Comparison of ENCODE assay signal across 2 cellular contexts in genomic region chr10:15896654-15897053, GRCh38.
TF ChIP-seq lines count a peak whose summit lies in the region.

No MANE protein-coding gene starts in this region.

TF ChIP-seq in HepG2, 621 proteins besides CTCF, POLR2A, EP300 and RAD21:
- TF ChIP-seq ZSCAN25 (CRISPR knock-in tag; IDR thresholded peaks at IDR 0.05) = no peak
- TF ChIP-seq RFX1 (IDR thresholded peaks at IDR 0.05) = peak; percentile 7; the same call in 1 of the 2 replicates

TF ChIP-seq in K562, 482 proteins besides CTCF, POLR2A, EP300 and RAD21:
- TF ChIP-seq YY1 (IDR thresholded peaks at IDR 0.05; ENCODE audit: borderline replicate concordance in 1 of 3, control insufficient read depth in 1 of 3, extremely low read depth in 1 of 3, insufficient read depth in 3 of 3, insufficient read length in 1 of 3, insufficient replicate concordance in 2 of 3, low read depth in 1 of 3, low read length in 2 of 3) (peak in 1 of 3 experiments; percentile 49), ARNT (IDR thresholded peaks at IDR 0.05) (no peak), NR2C2 (CRISPR knock-in tag; IDR thresholded peaks at IDR 0.05) (no peak), NR2C2 (tag; IDR thresholded peaks at IDR 0.05) (no peak), RFX1 (IDR thresholded peaks at IDR 0.05) (peak; percentile 81)
TF ChIP-seq in K562: peak in this region for 2.
